Comparison of ENCODE assay signal across 28 cellular contexts in the genomic region with DNA sequence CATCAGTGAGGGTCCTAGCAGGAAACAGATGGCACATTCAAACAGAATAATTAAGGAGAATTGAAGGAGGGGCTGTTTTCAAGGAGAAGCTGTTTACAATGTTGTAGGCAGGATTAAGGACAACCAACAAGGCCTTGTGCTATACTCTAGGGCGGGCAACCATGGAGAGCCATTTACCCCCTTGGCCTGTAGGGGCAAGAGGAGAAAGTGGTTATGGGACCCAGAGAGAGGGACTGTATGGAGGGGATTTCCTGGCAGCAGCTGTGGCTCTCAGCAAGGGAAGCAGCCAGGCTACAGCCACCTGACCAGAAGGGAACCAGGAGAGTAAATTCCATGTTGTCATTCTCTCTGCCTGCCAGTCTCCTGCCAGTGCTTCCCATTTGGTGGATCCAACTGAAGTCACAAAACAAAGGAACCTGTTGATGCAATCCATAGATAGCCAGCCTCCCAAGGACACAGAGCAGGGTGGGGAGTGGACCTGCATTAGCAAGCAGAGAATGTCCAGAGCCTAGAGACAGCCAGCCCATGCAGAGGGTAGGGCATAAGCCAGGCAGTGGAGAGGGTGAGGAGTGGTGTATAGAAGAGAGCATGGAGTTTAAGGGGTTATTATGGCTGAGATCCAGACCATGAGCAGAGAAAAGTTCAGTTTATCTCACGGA. TPM values are rescaled to one million over a fixed set of nuclear protein-coding genes. Genes with fewer than 3 reads are reported as not detected.
DNase-seq lines count a peak whose midpoint lies in the region; ATAC-seq and TF ChIP-seq lines count a peak whose summit lies in the region.
"Had no signal": no experiment of that assay in that cellular context is flagged by ENCODE, and none has a peak within 500 bp of the region (broad histone marks: within the 10 kb centered on the region; RNA-seq: fewer than 3 reads in every experiment).

No MANE protein-coding gene starts in this region.

- no peaks in the 10 kb centered on the region for H3K36me3 Mint-ChIP-seq in GM23338 (ENCODE audit: low read depth)
- H3K36me3 Mint-ChIP-seq: CD8-positive, alpha-beta memory T cell; T-cell had no signal

- no peaks in the 10 kb centered on the region for H3K36me3 ChIP-seq in GM23338 (ENCODE audit: insufficient read depth)
- H3K36me3 ChIP-seq in NT2/D1 (ENCODE audit: insufficient read depth, insufficient read length, low read length) = peaks cover 60% of the 10 kb centered on the region
- no peaks in the 10 kb centered on the region for H3K36me3 ChIP-seq in adrenal gland (replicated peaks in 1 of 2)
- H3K36me3 ChIP-seq: lower lobe of right lung, MG63, thoracic aorta, vagina had no signal

- no peak overlapping the region for H3K9ac ChIP-seq in NT2/D1 (ENCODE audit: insufficient read length, low read depth)

- H3K27me3 ChIP-seq in GM23338 (ENCODE audit: insufficient read depth) (no peaks in the 10 kb centered on the region), NT2/D1 (ENCODE audit: insufficient read depth, insufficient read length) (no peaks in the 10 kb centered on the region), adrenal gland (no peaks in the 10 kb centered on the region)
- H3K27me3 ChIP-seq: MG63, vagina had no signal

- no peak overlapping the region for H3K27ac ChIP-seq in GM23338 (ENCODE audit: low read depth)
- no peak overlapping the region for H3K27ac ChIP-seq in adrenal gland
- H3K27ac ChIP-seq: lower lobe of right lung, thoracic aorta, vagina had no signal

- H3K4me1 Mint-ChIP-seq in GM23338 = peaks cover 8% of the 10 kb centered on the region
- H3K4me1 Mint-ChIP-seq: activated CD4-positive, alpha-beta T cell treated with anti-CD3 and anti-CD28 coated beads for 36 hours; CD8-positive, alpha-beta memory T cell; neural crest cell; T-cell had no signal

- no peak overlapping the region for H3K27ac Mint-ChIP-seq in GM23338
- H3K27ac Mint-ChIP-seq: activated CD4-positive, alpha-beta T cell treated with anti-CD3 and anti-CD28 coated beads for 36 hours; activated naive CD4-positive, alpha-beta T cell treated with anti-CD3 and anti-CD28 coated beads for 36 hours; activated T-cell treated with anti-CD3 and anti-CD28 coated beads, Interleukin-2, amount 50 U/mL, for 72 hours; CD8-positive, alpha-beta memory T cell; T-cell had no signal

- H3K9me2 ChIP-seq in GM23338 (ENCODE audit: insufficient read depth) = peaks cover 18% of the 10 kb centered on the region; the same call in 1 of the 2 replicates

- no peaks in the 10 kb centered on the region for H4K20me1 ChIP-seq in GM23338 (replicated peaks; ENCODE audit: insufficient read depth)

- ATAC-seq in GM23338 = peak; percentile 92
- no peak for ATAC-seq in GM19452 (IDR thresholded peaks at IDR 0.05; ENCODE audit: unreplicated experiment)
- ATAC-seq: activated CD4-positive, alpha-beta T cell treated with anti-CD3 and anti-CD28 coated beads for 36 hours; activated T-cell treated with anti-CD3 and anti-CD28 coated beads, Interleukin-2, amount 50 U/mL, for 72 hours; K562; lower lobe of right lung; T-cell had no signal

- no peaks in the 10 kb centered on the region for H3K79me2 ChIP-seq in GM23338 (replicated peaks; ENCODE audit: insufficient read depth)

- H2AFZ ChIP-seq in GM23338 = no peak overlapping the region

- H3K4me3 ChIP-seq in GM23338 (no peak overlapping the region), NT2/D1 (ENCODE audit: insufficient read length, low read depth) (no peak overlapping the region), fibroblast of the aortic adventitia (ENCODE audit: low read depth, low read length) (no peak overlapping the region), retinal pigment epithelial cell (ENCODE audit: low read length) (no peak overlapping the region), adrenal gland (no peak overlapping the region)
- H3K4me3 ChIP-seq: K562, lower lobe of right lung, MG63, thoracic aorta, vagina had no signal

- intact Hi-C loops in adrenal gland (cut with DNase I) = no loop called here

- H3K27me3 Mint-ChIP-seq in GM23338 (ENCODE audit: insufficient read depth, low read depth, poor library complexity) = no peaks in the 10 kb centered on the region
- H3K27me3 Mint-ChIP-seq: activated CD4-positive, alpha-beta T cell treated with anti-CD3 and anti-CD28 coated beads for 36 hours had no signal

- no peaks in the 10 kb centered on the region for H3K9me3 ChIP-seq in NT2/D1 (ENCODE audit: insufficient read depth, low read length)
- no peaks in the 10 kb centered on the region for H3K9me3 ChIP-seq in adrenal gland (replicated peaks in 1 of 3)
- H3K9me3 ChIP-seq: lower lobe of right lung, MG63, thoracic aorta, vagina had no signal

- H3K4me2 ChIP-seq in GM23338 = no peak overlapping the region

- H3K4me1 ChIP-seq in GM23338 (ENCODE audit: insufficient read depth) (no peaks in the 10 kb centered on the region), NT2/D1 (ENCODE audit: insufficient read depth, insufficient read length) (no peaks in the 10 kb centered on the region), adrenal gland (replicated peaks in 1 of 2) (no peaks in the 10 kb centered on the region)
- H3K4me1 ChIP-seq: lower lobe of right lung, vagina had no signal

- no peak for TF ChIP-seq POLR2A in adrenal gland (IDR thresholded peaks at IDR 0.05)

- H3K4me3 Mint-ChIP-seq in GM23338 = no peak overlapping the region
- H3K4me3 Mint-ChIP-seq: activated CD4-positive, alpha-beta T cell treated with anti-CD3 and anti-CD28 coated beads for 36 hours; activated naive CD4-positive, alpha-beta T cell treated with anti-CD3 and anti-CD28 coated beads for 36 hours; activated T-cell treated with anti-CD3 and anti-CD28 coated beads, Interleukin-2, amount 50 U/mL, for 72 hours; CD8-positive, alpha-beta memory T cell; neural crest cell; T-cell had no signal

- DNase-seq in GM23338 (ENCODE audit: low spot score) (peak; percentile 59), NT2/D1 (ENCODE audit: low read depth, low spot score) (peak; percentile 5), fibroblast of the aortic adventitia (ENCODE audit: low read depth) (no peak), retinal pigment epithelial cell (ENCODE audit: low read depth) (no peak), adrenal gland (no peak), NCI-H2081 (lab: John Stamatoyannopoulos, UW) (no peak)
- DNase-seq: activated CD4-positive, alpha-beta T cell treated with anti-CD3 and anti-CD28 coated beads for 36 hours; activated naive CD4-positive, alpha-beta T cell treated with anti-CD3 and anti-CD28 coated beads for 36 hours; activated T-cell treated with anti-CD3 and anti-CD28 coated beads, Interleukin-2, amount 50 U/mL, for 72 hours; AML-193; amygdala; caudate nucleus; CD8-positive, alpha-beta memory T cell; DMS53; GOT3; lower lobe of right lung; MG63; NCI-H1417 treated with DMSO at 0.1 percent for 48 hours; NCI-H510A treated with DMSO at 0.1 percent for 48 hours; SHP77; small intestine; stimulated activated naive CD4-positive, alpha-beta T cell; T-cell had no signal

- H3K9me3 Mint-ChIP-seq in GM23338 = no peaks in the 10 kb centered on the region
- H3K9me3 Mint-ChIP-seq: activated naive CD4-positive, alpha-beta T cell treated with anti-CD3 and anti-CD28 coated beads for 36 hours; activated T-cell treated with anti-CD3 and anti-CD28 coated beads, Interleukin-2, amount 50 U/mL, for 72 hours; neural crest cell had no signal

- 77 to 89% (median 80%) methylated on average over 2 of the region's 2 CpGs for WGBS in adrenal gland, 4 donors

- H3F3A ChIP-seq in GM23338 (replicated peaks; ENCODE audit: low read depth) = no peaks in the 10 kb centered on the region

- TF ChIP-seq CTCF in GM23338 (conservative IDR thresholded peaks at IDR 0.05; ENCODE audit: low read depth in 2 of 2) (peak in 1 of 2 experiments; percentile 19; a peak in 1 of 4 replicates), fibroblast of the aortic adventitia (IDR thresholded peaks at IDR 0.05; ENCODE audit: insufficient read depth, low read length) (peak; percentile 15), retinal pigment epithelial cell (conservative IDR thresholded peaks at IDR 0.05; ENCODE audit: low read depth, low read length) (peak; percentile 10), adrenal gland (IDR thresholded peaks at IDR 0.05) (no peak)

TF ChIP-seq in GM23338, 12 proteins besides CTCF, POLR2A, EP300 and RAD21 (continues in another document):
- TF ChIP-seq ETS1 (IDR thresholded peaks at IDR 0.05) (no peak), CREB1 (CRISPR knock-in tag; IDR thresholded peaks at IDR 0.05; ENCODE audit: low read depth) (no peak), EZH2phosphoT487 (IDR thresholded peaks at IDR 0.05; ENCODE audit: unreplicated experiment) (no peak), ZNF114 (CRISPR knock-in tag; IDR thresholded peaks at IDR 0.05) (no peak), EZH2 (IDR thresholded peaks at IDR 0.05; ENCODE audit: low read depth, unreplicated experiment) (no peak), STAT1 (IDR thresholded peaks at IDR 0.05; ENCODE audit: unreplicated experiment) (no peak), POLR2AphosphoS5 (IDR thresholded peaks at IDR 0.05; ENCODE audit: low read depth) (no peak)

RNA-seq across cellular contexts. Expression of gene PAPPA, which starts 38.3 kb away (rescaled TPM):
- 0.31 and 0.38 TPM in 2 replicates for total RNA-seq in GM23338 (2014; rRNA removed; shearing (Covaris generic))
- polyA plus RNA-seq in GM23338 (2016; fragmentation: Nextera tagmentation; extraction: Ambion mirVana) (0.21 and 0.66 TPM in 2 replicates), adrenal gland (1 to 10 TPM in 2 of 3 donors, under 1 TPM in 1; 0.40 to 4.2 (median 1.1) TPM)
- total RNA-seq in fibroblast of the aortic adventitia (ENCODE audit: low replicate concordance) (12.3 and 80.5 TPM in 2 replicates), adrenal gland (10 to 100 TPM in 3 of 8 donors, 1 to 10 TPM in 5; 1.1 to 23.9 (median 8.2) TPM)
- total RNA-seq: activated CD4-positive, alpha-beta T cell treated with anti-CD3 and anti-CD28 coated beads for 36 hours; activated naive CD4-positive, alpha-beta T cell treated with anti-CD3 and anti-CD28 coated beads for 36 hours; activated T-cell treated with anti-CD3 and anti-CD28 coated beads, Interleukin-2, amount 50 U/mL, for 72 hours; CD8-positive, alpha-beta memory T cell had no signal
- polyA plus RNA-seq: CD8-positive, alpha-beta memory T cell had no signal

Comparison
In these comparisons a context has a peak if more than half of its experiments do, and no peak if none do; other contexts are left out.
1. DNase-seq: peak in GM23338 (single experiment) and NT2/D1 (single experiment); none in fibroblast of the aortic adventitia (single experiment), retinal pigment epithelial cell (single experiment), adrenal gland (0 of 7) and NCI-H2081 (0 of 2).
2. CTCF ChIP-seq: peak in fibroblast of the aortic adventitia (single experiment) and retinal pigment epithelial cell (single experiment); none in adrenal gland (0 of 6).